Comparison of ENCODE assay signal across 1 cellular context in the genomic region with DNA sequence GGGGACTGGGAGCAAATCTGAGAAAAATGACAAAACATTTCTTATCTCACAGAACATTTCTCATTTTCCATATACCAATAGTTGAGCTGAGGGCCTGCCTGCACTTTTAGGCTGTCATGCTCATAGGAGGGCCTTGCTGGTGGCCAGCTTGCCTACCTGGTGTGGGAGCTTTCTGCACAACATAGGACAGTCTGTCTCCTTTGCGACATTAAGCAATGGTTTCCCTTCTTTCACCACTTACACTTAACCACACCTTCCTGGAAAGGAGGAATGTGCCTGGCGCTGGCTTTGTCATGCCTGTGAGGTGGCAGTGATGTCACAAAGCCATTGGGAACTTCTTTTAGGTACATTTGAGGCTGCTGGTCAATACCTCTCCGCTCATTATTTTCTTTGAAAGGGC.
TF ChIP-seq lines count a peak whose summit lies in the region.

No MANE protein-coding gene starts in this region.

TF ChIP-seq in HepG2, 621 proteins besides CTCF, POLR2A, EP300 and RAD21:
- no peak for TF ChIP-seq SALL1 (CRISPR knock-in tag; IDR thresholded peaks at IDR 0.05)
- 0 out of 2 replicates have a peak, but pooled peaks have one; percentile 11 for TF ChIP-seq CREB1 (IDR thresholded peaks at IDR 0.05)
- no peak for TF ChIP-seq CREB1 (CRISPR knock-in tag; IDR thresholded peaks at IDR 0.05)
- TF ChIP-seq POLR2G (IDR thresholded peaks at IDR 0.05; ENCODE audit: low read depth, low read length), result 0 out of 2 replicates have a peak, but pooled peaks have one; percentile 37
- no peak for TF ChIP-seq NCOA1 (CRISPR knock-in tag; IDR thresholded peaks at IDR 0.05)
- TF ChIP-seq RBFOX2 (IDR thresholded peaks at IDR 0.05; ENCODE audit: low read depth, low read length), result peak; percentile 16; the same call in 1 of the 2 replicates
TF ChIP-seq in HepG2: peak in this region for 3.
